In genomic region chr10:11147723-11148122, GRCh38 we compare ENCODE assay signal across 9 cellular contexts.
A peak's percentile ranks its signal among the peaks of the same experiment; 100 is the strongest.
DNase-seq lines count a peak whose midpoint lies in the region; TF ChIP-seq lines count a peak whose summit lies in the region.
"Had no signal": no experiment of that assay in that cellular context is flagged by ENCODE, and none has a peak within 500 bp of the region (broad histone marks: within the 10 kb centered on the region; RNA-seq: fewer than 3 reads in every experiment).

No MANE protein-coding gene starts in this region.

- no peak for TF ChIP-seq CTCF in endodermal cell (conservative IDR thresholded peaks at IDR 0.05)

- H3K27ac ChIP-seq in endodermal cell (ENCODE audit: low read depth, low read length) (no peak overlapping the region), thymus (ENCODE audit: low read depth) (peak overlapping the region; percentile 87)
- H3K27ac ChIP-seq: C4-2B had no signal

- no peaks in the 10 kb centered on the region for H3K27me3 Mint-ChIP-seq in endodermal cell (ENCODE audit: insufficient read depth)

- no peak overlapping the region for H3K27ac Mint-ChIP-seq in endodermal cell

- 87 to 100% methylated on average over 4 to 9 of the region's 9 CpGs for WGBS in endodermal cell (ENCODE audit: insufficient coverage in 1 of 2, insufficient read length in 1 of 2), 2 experiments
- 9% methylated on average over 9 of the region's 9 CpGs for WGBS in thymus

- peaks cover 8% of the 10 kb centered on the region for H3K36me3 Mint-ChIP-seq in endodermal cell (ENCODE audit: low read depth)

- H3K9me3 ChIP-seq in endodermal cell (ENCODE audit: control insufficient read depth, low read length): no peaks in the 10 kb centered on the region
- H3K9me3 ChIP-seq in thymus (ENCODE audit: control insufficient read depth): no peaks in the 10 kb centered on the region

- no peak overlapping the region for H3K4me3 Mint-ChIP-seq in endodermal cell

- H3K9me3 Mint-ChIP-seq in endodermal cell: no peaks in the 10 kb centered on the region

- peak; percentile 71 for DNase-seq in activated effector memory CD4-positive, alpha-beta T cell treated with anti-CD3 and anti-CD28 coated beads, Interleukin-2, amount 50 U/mL, for 16 hours
- DNase-seq in activated effector memory CD4-positive, alpha-beta T cell treated with Interleukin-2 at 50 U/mL for 16 hours: no peak
- DNase-seq in NCI-H526 (lab: John Stamatoyannopoulos, UW) (peak; percentile 24 to 33), endodermal cell (peak; percentile 57), DMS53 treated with DMSO at 0.1 percent for 48 hours (lab: John Stamatoyannopoulos, UW; ENCODE audit: unreplicated experiment) (no peak), NCI-H69 (lab: John Stamatoyannopoulos, UW) (no peak), NCI-H1048 (lab: John Stamatoyannopoulos, UW) (no peak)

- H3K9ac ChIP-seq in endodermal cell (ENCODE audit: extremely low read depth, low read length, poor library complexity, severe bottlenecking): no peak overlapping the region

- H3K4me1 ChIP-seq in endodermal cell (ENCODE audit: control insufficient read depth, insufficient read depth, low read length): peaks cover 22% of the 10 kb centered on the region
- H3K4me1 ChIP-seq in thymus (ENCODE audit: control insufficient read depth, insufficient read depth, low read length): peaks cover 63% of the 10 kb centered on the region

- H3K27me3 ChIP-seq in endodermal cell (ENCODE audit: control insufficient read depth, insufficient read depth, low read length, poor library complexity, severe bottlenecking) (no peaks in the 10 kb centered on the region), thymus (ENCODE audit: control insufficient read depth, insufficient read depth) (no peaks in the 10 kb centered on the region)

- peaks cover 72% of the 10 kb centered on the region for H3K4me1 Mint-ChIP-seq in endodermal cell

- H3K36me3 ChIP-seq in endodermal cell (ENCODE audit: control insufficient read depth, insufficient read depth, low read length) (peaks cover 13% of the 10 kb centered on the region), thymus (ENCODE audit: control insufficient read depth, insufficient read depth) (no peaks in the 10 kb centered on the region)

- H3K4me3 ChIP-seq in endodermal cell (ENCODE audit: low read length) (no peak overlapping the region), thymus (ENCODE audit: low read length) (peak overlapping the region; percentile 0)

Comparison
In these comparisons a context has a peak if more than half of its experiments do, and no peak if none do; other contexts are left out.
1. DNase-seq: peak in activated effector memory CD4-positive, alpha-beta T cell treated with anti-CD3 and anti-CD28 coated beads, Interleukin-2, amount 50 U/mL, for 16 hours (single experiment), NCI-H526 (2 of 2) and endodermal cell (single experiment); none in activated effector memory CD4-positive, alpha-beta T cell treated with Interleukin-2 at 50 U/mL for 16 hours (single experiment), DMS53 treated with DMSO at 0.1 percent for 48 hours (single experiment), NCI-H69 (single experiment) and NCI-H1048 (single experiment).